ENCODE assay signal across 18 cellular contexts in the genomic region with DNA sequence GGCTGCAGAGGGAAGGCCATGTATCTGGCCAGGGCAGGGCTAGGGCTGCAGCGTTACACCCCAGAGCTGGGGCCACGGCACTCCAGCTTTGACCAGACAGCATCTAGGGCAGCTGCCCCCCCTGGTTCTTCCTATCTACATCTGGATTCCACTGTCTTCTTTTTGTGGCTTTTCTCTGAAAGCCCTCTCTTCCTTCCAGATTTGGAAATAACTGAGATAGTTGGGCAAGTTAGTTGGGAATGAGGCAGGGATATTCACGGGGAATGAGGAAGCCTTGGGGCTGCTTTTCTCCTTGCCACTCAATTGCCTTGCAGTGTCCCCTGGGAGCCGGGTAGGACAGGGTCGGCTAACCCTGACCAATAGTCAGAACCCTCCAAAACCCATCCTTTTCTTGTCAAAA.
"Had no signal": no experiment of that assay in that cellular context is flagged by ENCODE, and none has a peak within 500 bp of the region (broad histone marks: within the 10 kb centered on the region; RNA-seq: fewer than 3 reads in every experiment).

No MANE protein-coding gene starts in this region.

- H3K36me3 ChIP-seq: heart left ventricle, thyroid gland had no signal

- H3K27me3 Mint-ChIP-seq: activated naive CD8-positive, alpha-beta T cell; brain had no signal

- H3K4me3 Mint-ChIP-seq: activated CD8-positive, alpha-beta T cell treated with anti-CD3 and anti-CD28 coated beads for 36 hours; activated naive CD8-positive, alpha-beta T cell; brain; central memory CD8-positive, alpha-beta T cell; immature natural killer cell; nephron; WTC11 had no signal

- DNase-seq: activated CD4-positive, alpha-beta T cell treated with anti-CD3 and anti-CD28 coated beads for 4 hours; activated CD8-positive, alpha-beta T cell treated with anti-CD3 and anti-CD28 coated beads for 36 hours; activated gamma-delta T cell; activated T-cell treated with anti-CD3 and anti-CD28 coated beads, Interleukin-2, amount 50 U/mL, for 48 hours; effector CD8-positive, alpha-beta T cell; heart left ventricle; immature natural killer cell; stimulated activated CD4-positive, alpha-beta T cell treated with anti-CD3 and anti-CD28 coated beads, Interleukin-12 subunit alpha, Interleukin-12 subunit beta, amount 100 ng/mL, for 4 hours; stimulated activated CD4-positive, alpha-beta T cell treated with anti-CD3 and anti-CD28 coated beads, Interleukin-2, amount 100 ng/mL, for 24 hours; T-helper 2 cell; thyroid gland had no signal

- H3K36me3 Mint-ChIP-seq: activated naive CD8-positive, alpha-beta T cell; immature natural killer cell had no signal

- H3K9me3 ChIP-seq: heart left ventricle, thyroid gland had no signal

- H3K4me1 Mint-ChIP-seq: central memory CD8-positive, alpha-beta T cell; immature natural killer cell had no signal

- H3K4me1 ChIP-seq: thyroid gland had no signal

- FAIRE-seq: frontal cortex had no signal

- ATAC-seq: activated CD8-positive, alpha-beta T cell treated with anti-CD3 and anti-CD28 coated beads for 36 hours; heart left ventricle; sciatic nerve; WTC11 had no signal

- H3K9me3 Mint-ChIP-seq: activated CD8-positive, alpha-beta T cell treated with anti-CD3 and anti-CD28 coated beads for 36 hours; central memory CD8-positive, alpha-beta T cell; immature natural killer cell; nephron; WTC11 had no signal

- H3K4me3 ChIP-seq: heart left ventricle, thyroid gland had no signal

- H3K27ac ChIP-seq: thyroid gland had no signal

- H3K27me3 ChIP-seq: thyroid gland had no signal

- H3K27ac Mint-ChIP-seq: activated CD8-positive, alpha-beta T cell treated with anti-CD3 and anti-CD28 coated beads for 36 hours; activated naive CD8-positive, alpha-beta T cell; immature natural killer cell; nephron had no signal
